ENCODE assay signal across 16 cellular contexts in genomic region chr2:71613566-71613952, GRCh38.
"Had no signal": no experiment of that assay in that cellular context is flagged by ENCODE, and none has a peak within 500 bp of the region (broad histone marks: within the 10 kb centered on the region; RNA-seq: fewer than 3 reads in every experiment).

No MANE protein-coding gene starts in this region.

- H3K27ac Mint-ChIP-seq: activated B cell treated with CpG ODN at 0.5 μM for 24 hours; activated CD4-positive, alpha-beta T cell treated with anti-CD3 and anti-CD28 coated beads, Interleukin-2, amount 10 ng/mL, durations not matched to agents 7 days and 5 days; naive B cell; neural progenitor cell had no signal

- H3K36me3 ChIP-seq: neural progenitor cell, pancreas had no signal

- H3K4me1 Mint-ChIP-seq: activated B cell treated with CpG ODN at 0.5 μM for 24 hours; activated CD4-positive, alpha-beta T cell treated with anti-CD3 and anti-CD28 coated beads, Interleukin-2, amount 10 ng/mL, durations not matched to agents 7 days and 5 days; brain; naive B cell had no signal

- DNase-seq: activated B cell treated with CpG ODN at 0.5 μM for 24 hours; activated effector memory CD4-positive, alpha-beta T cell treated with Interleukin-2 at 50 U/mL for 16 hours; amygdala; dermis blood vessel endothelial cell; mammary epithelial cell; naive B cell; stimulated activated CD4-positive, alpha-beta T cell treated with anti-CD3 and anti-CD28 coated beads, Interleukin-2, amount 100 ng/mL, for 48 hours; stimulated activated naive CD4-positive, alpha-beta T cell; T-helper 2 cell had no signal

- FAIRE-seq: islet of Langerhans, pancreas had no signal

- H3K36me3 Mint-ChIP-seq: activated naive CD4-positive, alpha-beta T cell treated with anti-CD3 and anti-CD28 coated beads, Interleukin-2, amount 50 U/mL, for 72 hours; brain; naive B cell; neural progenitor cell had no signal

- H3K4me3 ChIP-seq: gastroesophageal sphincter, neural progenitor cell, pancreas had no signal

- ATAC-seq: activated naive CD4-positive, alpha-beta T cell treated with anti-CD3 and anti-CD28 coated beads, Interleukin-2, amount 50 U/mL, for 72 hours; gastroesophageal sphincter; pancreas had no signal

- H3K27ac ChIP-seq: neural progenitor cell, pancreas had no signal

- H3K9me3 Mint-ChIP-seq: activated B cell treated with CpG ODN at 0.5 μM for 24 hours; activated CD4-positive, alpha-beta T cell treated with anti-CD3 and anti-CD28 coated beads, Interleukin-2, amount 10 ng/mL, durations not matched to agents 7 days and 5 days; activated naive CD4-positive, alpha-beta T cell treated with anti-CD3 and anti-CD28 coated beads, Interleukin-2, amount 50 U/mL, for 72 hours; brain; neural progenitor cell had no signal

- H3K4me1 ChIP-seq: neural progenitor cell had no signal

- H3K27me3 ChIP-seq: gastroesophageal sphincter, neural progenitor cell, pancreas had no signal

- H3K4me3 Mint-ChIP-seq: activated B cell treated with CpG ODN at 0.5 μM for 24 hours; activated CD4-positive, alpha-beta T cell treated with anti-CD3 and anti-CD28 coated beads, Interleukin-2, amount 10 ng/mL, durations not matched to agents 7 days and 5 days; brain; naive B cell; neural progenitor cell had no signal

- H3K27me3 Mint-ChIP-seq: activated CD4-positive, alpha-beta T cell treated with anti-CD3 and anti-CD28 coated beads, Interleukin-2, amount 10 ng/mL, durations not matched to agents 7 days and 5 days had no signal

- H3K9me3 ChIP-seq: gastroesophageal sphincter, pancreas had no signal
